ENCODE assay signal across 8 cellular contexts in the genomic region with DNA sequence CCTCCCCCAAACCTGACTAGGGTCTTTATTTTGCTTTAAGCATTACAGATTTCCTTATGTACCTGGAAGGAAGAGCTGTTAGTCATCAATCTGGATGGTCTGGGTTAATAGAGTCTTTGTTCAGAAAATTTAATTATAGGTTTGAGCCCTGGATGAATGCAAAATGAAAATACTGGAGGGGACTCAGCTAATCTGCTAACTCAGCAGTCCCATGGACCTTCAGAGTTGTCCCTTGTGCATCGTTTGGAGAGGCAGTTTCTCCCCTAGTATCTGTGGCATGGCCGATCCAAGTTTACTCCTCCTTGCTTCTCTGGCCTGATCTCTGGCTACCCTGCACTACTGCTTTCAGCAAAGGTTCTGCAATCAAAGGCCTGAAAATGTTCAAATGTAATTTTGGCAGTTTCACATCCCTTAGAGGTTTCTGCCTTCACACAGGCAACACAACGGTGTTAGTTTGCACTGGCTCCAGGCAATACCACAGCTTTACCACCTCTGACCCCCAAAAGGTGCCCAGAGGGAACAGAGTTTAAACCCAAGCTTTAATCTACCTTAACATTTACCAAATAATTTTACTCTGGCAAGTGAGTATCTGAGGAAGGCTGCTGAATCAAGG.
DNase-seq lines count a peak whose midpoint lies in the region; ATAC-seq and TF ChIP-seq lines count a peak whose summit lies in the region.

No MANE protein-coding gene starts in this region.

- peaks cover 75% of the 10 kb centered on the region for H3K4me1 ChIP-seq in Caco-2

- intact Hi-C loops in Caco-2 (cut with micrococcal nuclease; ENCODE audit: unreplicated experiment), result no loop called here

- no peaks in the 10 kb centered on the region for H3K9me3 ChIP-seq in Caco-2

- H3K27ac ChIP-seq in RWPE1, result no peak overlapping the region

- no TSS peak for BruUV-seq in Caco-2 (replicated peaks; lab: Mats Ljungman, UMichigan)

- H3K27me3 Mint-ChIP-seq in Caco-2 (ENCODE audit: insufficient read depth, unreplicated experiment), result no peaks in the 10 kb centered on the region
- H3K27me3 Mint-ChIP-seq in activated CD4-positive, alpha-beta memory T cell treated with anti-CD3 and anti-CD28 coated beads, Interleukin-2, amount 10 ng/mL, durations not matched to agents 7 days and 5 days, result no peaks in the 10 kb centered on the region

- H3K36me3 ChIP-seq in Caco-2 (ENCODE audit: control insufficient read depth, insufficient read depth, low read length), result no peaks in the 10 kb centered on the region; the same call in 1 of the 2 replicates

- TF ChIP-seq CTCF in Caco-2 (IDR thresholded peaks at IDR 0.05; ENCODE audit: insufficient read depth in 1 of 2, low read depth in 1 of 2, low read length in 1 of 2, severe bottlenecking in 1 of 2, unreplicated experiment in 1 of 2) (no peak), RWPE1 (conservative IDR thresholded peaks at IDR 0.05; ENCODE audit: low read depth) (no peak)

- POLR2A ChIA-PET in Caco-2 (lab: Charles Lee) (interaction anchor here (1.2 kb wide), 1 partner anchor 235 kb away, joined by 3 read pairs; the partner anchor contains the start of gene ZFP36L2), RWPE1 (lab: Yijun Ruan, JAX; ENCODE audit: low non-redundant PET) (no interaction called here)
- POLR2A ChIA-PET in activated CD4-positive, alpha-beta memory T cell treated with anti-CD3 and anti-CD28 coated beads, Interleukin-2, amount 10 ng/mL, durations not matched to agents 7 days and 5 days (lab: Charles Lee), result interaction anchor here (1.4 kb wide), 1 partner anchor 19 kb away, joined by 3 read pairs; no protein-coding TSS in a partner anchor

- no peaks in the 10 kb centered on the region for H3K27me3 ChIP-seq in Caco-2 (replicated peaks; ENCODE audit: control insufficient read depth, insufficient read depth, low read length)

- H3K4me3 ChIP-seq in Caco-2 (ENCODE audit: low read depth, low read length), result no peak overlapping the region

- H3K36me3 Mint-ChIP-seq in Caco-2 (ENCODE audit: insufficient read depth, unreplicated experiment), result peaks cover 22% of the 10 kb centered on the region
- peaks cover 12% of the 10 kb centered on the region for H3K36me3 Mint-ChIP-seq in activated CD4-positive, alpha-beta memory T cell treated with anti-CD3 and anti-CD28 coated beads, Interleukin-2, amount 10 ng/mL, durations not matched to agents 7 days and 5 days (ENCODE audit: low read depth)

- peaks cover 9% of the 10 kb centered on the region for H3K9me3 Mint-ChIP-seq in Caco-2 (ENCODE audit: unreplicated experiment)
- H3K9me3 Mint-ChIP-seq in activated CD4-positive, alpha-beta memory T cell treated with anti-CD3 and anti-CD28 coated beads, Interleukin-2, amount 10 ng/mL, durations not matched to agents 7 days and 5 days, result no peaks in the 10 kb centered on the region

- no peak for DNase-seq in Caco-2
- peak; percentile 13 for DNase-seq in germinal center (ENCODE audit: low spot score)
- no peak for DNase-seq in activated CD4-positive, alpha-beta memory T cell treated with anti-CD3 and anti-CD28 coated beads, Interleukin-2, amount 10 ng/mL, durations not matched to agents 7 days and 5 days
- no peak for DNase-seq in stimulated activated naive CD4-positive, alpha-beta T cell (lab: John Stamatoyannopoulos, UW)
- no peak for DNase-seq in NCI-H1694 treated with DMSO at 0.1 percent for 48 hours (lab: John Stamatoyannopoulos, UW)
- DNase-seq in RWPE1 (ENCODE audit: low spot score), result no peak

- ATAC-seq in GM21367 (IDR thresholded peaks at IDR 0.05; ENCODE audit: unreplicated experiment), result peak; percentile 79
- ATAC-seq in HG03521 (IDR thresholded peaks at IDR 0.05; ENCODE audit: unreplicated experiment), result peak; percentile 82

- CTCF ChIA-PET in Caco-2 (lab: Charles Lee) (no interaction called here), RWPE1 (lab: Yijun Ruan, JAX) (no interaction called here)
- CTCF ChIA-PET in activated CD4-positive, alpha-beta memory T cell treated with anti-CD3 and anti-CD28 coated beads, Interleukin-2, amount 10 ng/mL, durations not matched to agents 7 days and 5 days (lab: Charles Lee), result no interaction called here

- H3K4me3 Mint-ChIP-seq in Caco-2 (ENCODE audit: unreplicated experiment), result no peak overlapping the region
- no peak overlapping the region for H3K4me3 Mint-ChIP-seq in activated CD4-positive, alpha-beta memory T cell treated with anti-CD3 and anti-CD28 coated beads, Interleukin-2, amount 10 ng/mL, durations not matched to agents 7 days and 5 days

- peak overlapping the region; percentile 89 for H3K27ac Mint-ChIP-seq in Caco-2 (ENCODE audit: unreplicated experiment)
- no peak overlapping the region for H3K27ac Mint-ChIP-seq in activated CD4-positive, alpha-beta memory T cell treated with anti-CD3 and anti-CD28 coated beads, Interleukin-2, amount 10 ng/mL, durations not matched to agents 7 days and 5 days

- H3K4me1 Mint-ChIP-seq in Caco-2 (ENCODE audit: low read depth, unreplicated experiment), result peaks cover 61% of the 10 kb centered on the region
- H3K4me1 Mint-ChIP-seq in activated CD4-positive, alpha-beta memory T cell treated with anti-CD3 and anti-CD28 coated beads, Interleukin-2, amount 10 ng/mL, durations not matched to agents 7 days and 5 days, result peaks cover 22% of the 10 kb centered on the region
